In the genomic region with DNA sequence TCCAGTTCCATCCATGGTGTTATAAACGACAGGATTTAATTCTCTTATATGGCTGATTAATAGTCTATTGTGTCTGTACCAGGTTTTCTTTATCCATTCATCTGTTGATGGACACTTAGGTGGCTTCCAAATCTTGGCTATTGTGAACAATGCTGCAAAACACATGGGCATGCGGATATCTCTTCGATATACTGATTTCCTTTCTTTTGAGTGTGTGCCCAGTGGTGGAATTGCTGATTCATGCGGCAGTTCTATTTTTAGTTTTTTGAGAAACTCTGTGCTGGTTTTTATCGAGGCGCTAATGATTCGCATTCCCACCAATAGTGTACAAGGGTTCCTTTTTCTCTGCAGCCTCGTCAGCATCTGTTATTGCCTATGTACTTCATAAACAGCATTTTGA, we compare ENCODE assay signal across 21 cellular contexts.
"Had no signal": no experiment of that assay in that cellular context is flagged by ENCODE, and none has a peak within 500 bp of the region (broad histone marks: within the 10 kb centered on the region; RNA-seq: fewer than 3 reads in every experiment).

No MANE protein-coding gene starts in this region.

- H3K4me1 ChIP-seq: colonic mucosa, esophagus squamous epithelium, lower lobe of right lung, testis had no signal

- FAIRE-seq: keratinocyte had no signal

- ATAC-seq: activated T-cell treated with anti-CD3 and anti-CD28 coated beads, Interleukin-2, amount 50 U/mL, for 72 hours; left colon; lower lobe of right lung; naive thymus-derived CD4-positive, alpha-beta T cell; sciatic nerve; stimulated activated naive B cell treated with anti-CD40 and anti-IgM and Interleukin-4, amounts not matched to agents 10 μg/mL and 1 μg/mL and 100 μg/mL, for 72 hours had no signal

- H3K27ac ChIP-seq: colonic mucosa, esophagus squamous epithelium, lower lobe of right lung, testis had no signal

- H3K9me3 ChIP-seq: colonic mucosa, esophagus squamous epithelium, lower lobe of right lung, testis had no signal

- H3K27me3 ChIP-seq: colonic mucosa, esophagus squamous epithelium, heart right ventricle, testis had no signal

- DNase-seq: activated CD4-positive, alpha-beta memory T cell treated with anti-CD3 and anti-CD28 coated beads, Interleukin-2, amount 10 ng/mL, durations not matched to agents 7 days and 5 days; activated CD4-positive, alpha-beta T cell treated with anti-CD3 and anti-CD28 coated beads, Interleukin-2, amount 10 ng/mL, durations not matched to agents 24 days and 14 days; activated effector memory CD4-positive, alpha-beta T cell treated with Interleukin-2 at 50 U/mL for 16 hours; activated naive CD4-positive, alpha-beta T cell treated with anti-CD3 and anti-CD28 coated beads, Interleukin-2, amount 10 ng/mL, durations not matched to agents 7 days and 5 days; activated T-cell treated with anti-CD3 and anti-CD28 coated beads, Interleukin-2, amount 50 U/mL, for 72 hours; anterior cingulate cortex; colonic mucosa; esophagus squamous epithelium; heart right ventricle; left colon; lower lobe of right lung; naive thymus-derived CD4-positive, alpha-beta T cell; occipital lobe; posterior cingulate gyrus; stimulated activated CD4-positive, alpha-beta T cell treated with anti-CD3 and anti-CD28 coated beads, Interleukin-2, amount 100 ng/mL, for 48 hours; stimulated activated CD8-positive, alpha-beta memory T cell treated with anti-CD3 and anti-CD28 coated beads, Interleukin-4, amount 100 ng/mL, for 48 hours; stimulated activated naive B cell treated with anti-CD40 and anti-IgM and Interleukin-4, amounts not matched to agents 10 μg/mL and 1 μg/mL and 100 μg/mL, for 72 hours; T-helper 2 cell; testis had no signal

- H3K36me3 ChIP-seq: colonic mucosa, esophagus squamous epithelium, heart right ventricle, lower lobe of right lung had no signal

- H3K4me3 ChIP-seq: colonic mucosa, esophagus squamous epithelium, lower lobe of right lung, testis had no signal
